18 cellular contexts compared by ENCODE assay signal in the genomic region with DNA sequence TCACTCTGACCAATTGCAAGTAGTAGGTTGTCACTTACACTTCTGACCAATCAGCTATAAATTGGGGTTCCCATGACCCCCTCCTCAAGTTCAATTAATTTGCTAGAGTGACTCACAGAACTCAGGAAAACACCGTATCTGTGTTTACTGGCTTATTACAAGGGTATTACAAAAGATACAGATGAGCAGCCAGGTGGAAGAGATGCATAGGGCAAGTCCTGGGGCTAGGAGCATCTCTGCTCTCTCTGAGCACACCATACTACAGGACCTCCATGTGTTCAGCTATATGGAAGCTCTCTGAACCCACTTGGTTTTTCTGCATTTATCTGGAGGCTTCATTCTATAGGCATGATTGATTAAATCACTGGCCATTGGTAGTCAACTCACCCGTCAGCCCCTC. TPM values are rescaled to one million over a fixed set of nuclear protein-coding genes. Genes with fewer than 3 reads are reported as not detected.
DNase-seq lines count a peak whose midpoint lies in the region; ATAC-seq and FAIRE-seq lines count a peak whose summit lies in the region.
"Had no signal": no experiment of that assay in that cellular context is flagged by ENCODE, and none has a peak within 500 bp of the region (broad histone marks: within the 10 kb centered on the region; RNA-seq: fewer than 3 reads in every experiment).

No MANE protein-coding gene starts in this region.

- DNase-seq in Caki2 (ENCODE audit: low read depth), result peak; percentile 56
- peak; percentile 28 for DNase-seq in Karpas-422
- DNase-seq in naive B cell, result no peak
- DNase-seq in urothelium cell line (ENCODE audit: low spot score), result no peak
- no peak for DNase-seq in NCI-H1048 (lab: John Stamatoyannopoulos, UW)
- DNase-seq in NCI-H187 (lab: John Stamatoyannopoulos, UW), result no peak
- no peak for DNase-seq in 8988T
- DNase-seq: C1 segment of cervical spinal cord; CD4-positive, alpha-beta memory T cell; COR-L47; DMS153; DND-41; H7; HCEC 1CT had no signal

- H3K4me3 ChIP-seq in Karpas-422 (ENCODE audit: low read length), result no peak overlapping the region
- H3K4me3 ChIP-seq: GM23248 had no signal

- H3K4me1 Mint-ChIP-seq in naive B cell, result peaks cover 36 to 45% (median 41%) of the 10 kb centered on the region in 3 donors
- H3K4me1 Mint-ChIP-seq: CD4-positive, alpha-beta memory T cell had no signal

- H2AFZ ChIP-seq in Karpas-422 (ENCODE audit: low read length), result no peak overlapping the region
- H2AFZ ChIP-seq: GM23248 had no signal

- no peak overlapping the region for H3K9ac ChIP-seq in Karpas-422 (ENCODE audit: low read length)
- H3K9ac ChIP-seq: GM23248 had no signal

- no peaks in the 10 kb centered on the region for H3K9me2 ChIP-seq in Karpas-422 (replicated peaks; ENCODE audit: insufficient read depth, low read length)

- ATAC-seq in naive B cell (ENCODE audit: low read depth in 2 of 2), result peak; percentile 39 to 47

- no peak overlapping the region for H3K4me2 ChIP-seq in Karpas-422 (ENCODE audit: low read depth, low read length, poor library complexity, severe bottlenecking)

- in situ Hi-C loops in Caki2 (cut with HindIII; ENCODE audit: low pct_unique_long_range_greater_than_20kb, low sequenced_read_pairs), result no loop called here

- peak overlapping the region in 2 of 6 donors; percentile 44 to 47 for H3K27ac Mint-ChIP-seq in naive B cell
- H3K27ac Mint-ChIP-seq: CD4-positive, alpha-beta memory T cell had no signal

- no peaks in the 10 kb centered on the region for H3K9me3 ChIP-seq in Karpas-422 (ENCODE audit: low read length)

- H3K36me3 Mint-ChIP-seq in naive B cell, result no peaks in the 10 kb centered on the region

- H3K27me3 Mint-ChIP-seq in naive B cell, result no peaks in the 10 kb centered on the region

- FAIRE-seq in urothelium cell line (lab: Jason Lieb, UNC), result peak; percentile 93
- FAIRE-seq: G401.6, GM18507, H1 had no signal

- peaks cover 5% of the 10 kb centered on the region; the same call in 1 of the 2 replicates for H4K20me1 ChIP-seq in Karpas-422 (ENCODE audit: insufficient read depth, low read depth, low read length)

- no peaks in the 10 kb centered on the region for H3K27me3 ChIP-seq in Karpas-422 (ENCODE audit: low read length)

- H3K79me2 ChIP-seq in Karpas-422 (ENCODE audit: low read length), result no peaks in the 10 kb centered on the region

- no peaks in the 10 kb centered on the region for H3K36me3 ChIP-seq in Karpas-422 (ENCODE audit: insufficient read depth, low read length)

- H3K4me1 ChIP-seq in Karpas-422 (ENCODE audit: low read length), result no peaks in the 10 kb centered on the region

- H3K27ac ChIP-seq in Karpas-422 (ENCODE audit: low read length), result no peak overlapping the region
- H3K27ac ChIP-seq: GM23248 had no signal

- no peaks in the 10 kb centered on the region for H3K9me3 Mint-ChIP-seq in naive B cell

- peak overlapping the region in 1 of 8 donors; percentile 35 for H3K4me3 Mint-ChIP-seq in naive B cell
- H3K4me3 Mint-ChIP-seq: CD4-positive, alpha-beta memory T cell had no signal

RNA-seq across cellular contexts. Expression of a gene that starts 11.3 kb away (rescaled TPM):
- total RNA-seq in Caki2 (2014; rRNA removed; shearing (Covaris generic); ENCODE audit: low replicate concordance), result 0.98 and 1.5 TPM in 2 replicates
- total RNA-seq in Karpas-422 (2014; rRNA removed; shearing (Covaris generic); ENCODE audit: low replicate concordance), result 1.4 and 2.0 TPM in 2 replicates
- 10 to 100 TPM in 5 of 6 donors, 1 to 10 TPM in 1; 5.9 to 18.8 (median 12.9) TPM for polyA plus RNA-seq in naive B cell (ENCODE audit: low read depth in 6 of 6)

Comparison
In these comparisons a context has a peak if more than half of its experiments do, and no peak if none do; other contexts are left out.
1. DNase-seq: peak in Caki2 (single experiment) and Karpas-422 (single experiment); none in naive B cell (single experiment), urothelium cell line (single experiment), NCI-H1048 (single experiment), NCI-H187 (0 of 2) and 8988T (single experiment).